In genomic region chr12:104303538-104304151, GRCh38 we compare ENCODE assay signal across 8 cellular contexts. TPM values are rescaled to one million over a fixed set of nuclear protein-coding genes. Genes with fewer than 3 reads are reported as not detected.
A peak's percentile ranks its signal among the peaks of the same experiment; 100 is the strongest.
DNase-seq lines count a peak whose midpoint lies in the region; ATAC-seq and TF ChIP-seq lines count a peak whose summit lies in the region.

EID3 (plus strand) TSS chr12:104303739; CDS start chr12:104303935, 196 bp downstream.

- H3K4me3 Mint-ChIP-seq in endodermal cell (peak within 1 kb of the TSS; percentile 66), memory B cell (peak within 1 kb of the TSS; percentile 94)

- peaks cover 20% of the 10 kb centered on the region for H3K36me3 ChIP-seq in ACC112 (ENCODE audit: insufficient read depth, low read length)
- peaks cover 39% of the 10 kb centered on the region for H3K36me3 ChIP-seq in endodermal cell (ENCODE audit: control insufficient read depth, insufficient read depth, low read length)

- H3K27me3 Mint-ChIP-seq in endodermal cell (ENCODE audit: insufficient read depth) (peaks cover 10% of the 10 kb centered on the region), memory B cell (no peaks in the 10 kb centered on the region)

- H3K4me1 ChIP-seq in ACC112 (ENCODE audit: control insufficient read depth, insufficient read depth, low read length, unreplicated experiment): peaks cover 72% of the 10 kb centered on the region
- H3K4me1 ChIP-seq in endodermal cell (ENCODE audit: control insufficient read depth, insufficient read depth, low read length): no peaks in the 10 kb centered on the region

- H3K27me3 ChIP-seq in ACC112 (ENCODE audit: insufficient read depth, low read length): no peaks in the 10 kb centered on the region
- no peaks in the 10 kb centered on the region for H3K27me3 ChIP-seq in endodermal cell (ENCODE audit: control insufficient read depth, insufficient read depth, low read length, poor library complexity, severe bottlenecking)

- peaks cover 94% of the 10 kb centered on the region for H3K79me2 ChIP-seq in ACC112 (ENCODE audit: control insufficient read depth, insufficient read depth, low read length, unreplicated experiment)

- H3K9me3 Mint-ChIP-seq in endodermal cell: no peaks in the 10 kb centered on the region
- no peaks in the 10 kb centered on the region for H3K9me3 Mint-ChIP-seq in memory B cell

- H3K27ac ChIP-seq in ACC112 (ENCODE audit: low read depth, low read length) (peak within 1 kb of the TSS; percentile 72), endodermal cell (ENCODE audit: low read depth, low read length) (no peak within 1 kb of the TSS)

- peak; percentile 92 for ATAC-seq in GM19328 (IDR thresholded peaks at IDR 0.05; ENCODE audit: unreplicated experiment)
- ATAC-seq in HG03520 (IDR thresholded peaks at IDR 0.05; ENCODE audit: unreplicated experiment): peak; percentile 93
- ATAC-seq in memory B cell (ENCODE audit: low read depth): peak; percentile 96

- DNase-seq in activated CD8-positive, alpha-beta memory T cell treated with anti-CD3 and anti-CD28 coated beads, Interleukin-2, amount 50 U/mL, for 4 hours: peak; percentile 92
- DNase-seq in endodermal cell: peak; percentile 97
- DNase-seq in memory B cell (ENCODE audit: low spot score in 2 of 2): peak; percentile 86 to 93
- peak; percentile 86 for DNase-seq in stimulated activated CD8-positive, alpha-beta memory T cell treated with anti-CD3 and anti-CD28 coated beads, Interleukin-12 subunit alpha, Interleukin-12 subunit beta, amount 100 ng/mL, for 1 hour (ENCODE audit: low read depth)
- DNase-seq in NCI-H1930 (lab: John Stamatoyannopoulos, UW): no peak

- H3K9me3 ChIP-seq in endodermal cell (ENCODE audit: control insufficient read depth, low read length): no peaks in the 10 kb centered on the region

- H2AFZ ChIP-seq in ACC112 (ENCODE audit: low read length, unreplicated experiment): peak within 1 kb of the TSS; percentile 9

- no peak for TF ChIP-seq CTCF in endodermal cell (conservative IDR thresholded peaks at IDR 0.05)

- H3K9ac ChIP-seq in endodermal cell (ENCODE audit: extremely low read depth, low read length, poor library complexity, severe bottlenecking): no peak within 1 kb of the TSS

- WGBS in endodermal cell (ENCODE audit: insufficient coverage in 1 of 2, insufficient read length in 1 of 2), 2 experiments: 90 to 93% methylated on average over 53 to 63 of the region's 63 CpGs

- H3K36me3 Mint-ChIP-seq in endodermal cell (ENCODE audit: low read depth) (peaks cover 44% of the 10 kb centered on the region), memory B cell (peaks cover 5% of the 10 kb centered on the region)

- H3K27ac Mint-ChIP-seq in endodermal cell (peak within 1 kb of the TSS; percentile 93), memory B cell (peak within 1 kb of the TSS; percentile 97)

- peaks cover 23% of the 10 kb centered on the region for H3K4me1 Mint-ChIP-seq in endodermal cell
- peaks cover 30% of the 10 kb centered on the region for H3K4me1 Mint-ChIP-seq in memory B cell

- peak within 1 kb of the TSS; percentile 80 for H3K4me3 ChIP-seq in ACC112 (ENCODE audit: low read depth, low read length)
- no peak within 1 kb of the TSS for H3K4me3 ChIP-seq in endodermal cell (ENCODE audit: low read length)

RNA-seq across cellular contexts. Expression of gene EID3, which starts in this region (rescaled TPM):
- 1 to 10 TPM; 3.7 to 4.6 TPM for total RNA-seq in endodermal cell
- 0.39 TPM for polyA plus RNA-seq in endodermal cell (2013, experiment 1 of 2)
- 0.37 TPM for polyA plus RNA-seq in endodermal cell (2013, experiment 2 of 2)

Comparison
In these comparisons a context has a peak if more than half of its experiments do, and no peak if none do; other contexts are left out.
1. DNase-seq: peak in activated CD8-positive, alpha-beta memory T cell treated with anti-CD3 and anti-CD28 coated beads, Interleukin-2, amount 50 U/mL, for 4 hours (single experiment), endodermal cell (single experiment), memory B cell (2 of 2) and stimulated activated CD8-positive, alpha-beta memory T cell treated with anti-CD3 and anti-CD28 coated beads, Interleukin-12 subunit alpha, Interleukin-12 subunit beta, amount 100 ng/mL, for 1 hour (single experiment); none in NCI-H1930 (0 of 2).
2. Peak in every context shown above with its lines, with median percentiles within 50 percentile points of each other: ATAC-seq.